In genomic region chr15:89197503-89197971, GRCh38 we compare ENCODE assay signal across 8 cellular contexts. TPM values are rescaled to one million over a fixed set of nuclear protein-coding genes. Genes with fewer than 3 reads are reported as not detected.
A peak's percentile ranks its signal among the peaks of the same experiment; 100 is the strongest.
DNase-seq lines count a peak whose midpoint lies in the region; ATAC-seq and TF ChIP-seq lines count a peak whose summit lies in the region.

No MANE protein-coding gene starts in this region.

- POLR2A ChIA-PET in T-cell (lab: Charles Lee) (no interaction called here), GM10248 (lab: Yijun Ruan, JAX) (no interaction called here)

- ATAC-seq in T-cell (replicated peaks in 1 of 4) (no peak), GM18858 (IDR thresholded peaks at IDR 0.05; ENCODE audit: unreplicated experiment) (no peak), HG03135 (IDR thresholded peaks at IDR 0.05; ENCODE audit: unreplicated experiment) (no peak)

- CTCF ChIA-PET in T-cell (lab: Charles Lee) (interaction anchor here in 1 of 2 donors (0.7 kb wide), 1 partner anchor 9 kb away, joined by 4 read pairs; no protein-coding TSS in a partner anchor), GM10248 (lab: Yijun Ruan, JAX) (interaction anchor here (0.9 to 10.9 kb wide), 3 partner anchors 9 to 140 kb away, joined by 3 to 93 read pairs (median 5); no protein-coding TSS in a partner anchor)

- H3K4me1 ChIP-seq in rectal smooth muscle tissue (ENCODE audit: control insufficient read depth, insufficient read depth, low read length), result peaks cover 3% of the 10 kb centered on the region

- H3K4me3 Mint-ChIP-seq in T-cell, result no peak overlapping the region

- peaks cover 41% of the 10 kb centered on the region for H3K36me3 Mint-ChIP-seq in T-cell

- TF ChIP-seq CTCF in GM10248 (IDR thresholded peaks at IDR 0.05; ENCODE audit: control extremely low read depth, extremely low read depth, low read depth, missing control alignments), result no peak

- peaks cover 0 to 9% (median 8%) of the 10 kb centered on the region in 3 donors for H3K4me1 Mint-ChIP-seq in T-cell

- no peaks in the 10 kb centered on the region for H3K27me3 ChIP-seq in rectal smooth muscle tissue (ENCODE audit: control insufficient read depth, insufficient read depth, low read length)

- H3K9ac ChIP-seq in rectal smooth muscle tissue (ENCODE audit: low read length), result no peak overlapping the region

- H3K27me3 Mint-ChIP-seq in T-cell, result no peaks in the 10 kb centered on the region

- DNase-seq in HPDE6-E6E7 (ENCODE audit: extremely low spot score), result peak; percentile 74
- no peak for DNase-seq in T-cell
- peak; percentile 51 to 91 (median 74) for DNase-seq in head of caudate nucleus
- DNase-seq in GM10248 (ENCODE audit: extremely low spot score), result no peak
- no peak for DNase-seq in DMS53 treated with DMSO at 0.1 percent for 48 hours (lab: John Stamatoyannopoulos, UW; ENCODE audit: unreplicated experiment)

- H3K9me3 Mint-ChIP-seq in T-cell, result no peaks in the 10 kb centered on the region

- no peak overlapping the region for H3K4me3 ChIP-seq in rectal smooth muscle tissue (ENCODE audit: low read length)

- H3K36me3 ChIP-seq in rectal smooth muscle tissue (ENCODE audit: control insufficient read depth, insufficient read depth, low read length), result peaks cover 28% of the 10 kb centered on the region

- peak overlapping the region; percentile 82 for H3K27ac ChIP-seq in rectal smooth muscle tissue (ENCODE audit: low read depth, low read length)

- intact Hi-C loops in head of caudate nucleus (cut with DNase I), result no loop called here

- peak overlapping the region; percentile 18 to 25 for H3K27ac Mint-ChIP-seq in T-cell

RNA-seq across cellular contexts. Expression of gene RLBP1, which starts 23.8 kb away (rescaled TPM):
- not detected for total RNA-seq in T-cell

RNA-seq across cellular contexts. Expression of gene FANCI, which starts 46.2 kb away (rescaled TPM):
- total RNA-seq in T-cell, result 10 to 100 TPM in 4 of 5 donors, 1 to 10 TPM in 1; 9.8 to 14.6 (median 12.4) TPM

Comparison
In these comparisons a context has a peak if more than half of its experiments do, and no peak if none do; other contexts are left out.
1. DNase-seq: peak in HPDE6-E6E7 (single experiment) and head of caudate nucleus (42 of 42); none in T-cell (0 of 34), GM10248 (single experiment) and DMS53 treated with DMSO at 0.1 percent for 48 hours (single experiment).